Comparison of ENCODE assay signal across 1 cellular context in the genomic region with DNA sequence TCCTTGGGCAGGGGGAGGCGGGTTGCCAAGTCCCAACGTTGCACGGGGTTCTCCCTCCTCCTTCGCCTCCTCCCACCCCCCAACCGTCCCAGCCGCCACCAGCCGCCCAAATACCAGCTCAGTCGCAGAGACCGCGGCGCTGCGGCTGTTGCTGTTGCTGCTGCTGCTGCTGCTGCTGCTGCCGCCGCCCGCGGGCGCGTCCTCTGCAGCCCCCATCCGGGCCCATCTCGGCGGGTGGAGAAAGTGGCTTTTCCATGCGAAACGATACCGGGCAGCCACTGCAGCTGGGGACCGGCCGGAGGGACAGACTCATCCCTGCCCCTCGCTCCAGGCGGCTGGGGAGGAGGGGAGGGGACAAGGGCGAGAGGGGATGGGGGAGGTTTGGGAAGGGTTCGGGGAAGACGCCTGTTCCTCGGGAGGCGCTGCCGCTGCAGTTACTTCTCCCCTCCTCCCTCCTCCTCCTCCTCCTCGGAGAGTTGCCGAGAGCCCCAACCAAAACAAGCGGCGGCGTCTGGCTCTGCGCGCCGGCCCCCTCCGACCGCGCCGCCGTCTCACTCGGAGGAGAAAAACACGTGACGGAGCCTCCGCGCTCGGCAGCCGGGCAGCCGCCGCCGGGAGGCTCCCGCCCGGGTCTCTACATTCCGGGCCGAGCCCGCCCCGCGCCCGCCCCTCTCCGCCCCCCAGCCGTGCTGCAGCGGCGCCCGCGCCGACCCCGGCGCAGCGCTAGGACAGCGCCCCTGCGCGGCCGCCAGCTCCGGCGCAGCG.
TF ChIP-seq lines count a peak whose summit lies in the region.

A gene with protein sequence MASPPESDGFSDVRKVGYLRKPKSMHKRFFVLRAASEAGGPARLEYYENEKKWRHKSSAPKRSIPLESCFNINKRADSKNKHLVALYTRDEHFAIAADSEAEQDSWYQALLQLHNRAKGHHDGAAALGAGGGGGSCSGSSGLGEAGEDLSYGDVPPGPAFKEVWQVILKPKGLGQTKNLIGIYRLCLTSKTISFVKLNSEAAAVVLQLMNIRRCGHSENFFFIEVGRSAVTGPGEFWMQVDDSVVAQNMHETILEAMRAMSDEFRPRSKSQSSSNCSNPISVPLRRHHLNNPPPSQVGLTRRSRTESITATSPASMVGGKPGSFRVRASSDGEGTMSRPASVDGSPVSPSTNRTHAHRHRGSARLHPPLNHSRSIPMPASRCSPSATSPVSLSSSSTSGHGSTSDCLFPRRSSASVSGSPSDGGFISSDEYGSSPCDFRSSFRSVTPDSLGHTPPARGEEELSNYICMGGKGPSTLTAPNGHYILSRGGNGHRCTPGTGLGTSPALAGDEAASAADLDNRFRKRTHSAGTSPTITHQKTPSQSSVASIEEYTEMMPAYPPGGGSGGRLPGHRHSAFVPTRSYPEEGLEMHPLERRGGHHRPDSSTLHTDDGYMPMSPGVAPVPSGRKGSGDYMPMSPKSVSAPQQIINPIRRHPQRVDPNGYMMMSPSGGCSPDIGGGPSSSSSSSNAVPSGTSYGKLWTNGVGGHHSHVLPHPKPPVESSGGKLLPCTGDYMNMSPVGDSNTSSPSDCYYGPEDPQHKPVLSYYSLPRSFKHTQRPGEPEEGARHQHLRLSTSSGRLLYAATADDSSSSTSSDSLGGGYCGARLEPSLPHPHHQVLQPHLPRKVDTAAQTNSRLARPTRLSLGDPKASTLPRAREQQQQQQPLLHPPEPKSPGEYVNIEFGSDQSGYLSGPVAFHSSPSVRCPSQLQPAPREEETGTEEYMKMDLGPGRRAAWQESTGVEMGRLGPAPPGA (N-terminal part only) (minus strand): TSS at position 610 of the 765 bp plus-strand sequence. CDS start 1,082 bp downstream, outside the sequence.

TF ChIP-seq in HCT116, 20 proteins besides CTCF, POLR2A, EP300 and RAD21 (continued from another document):
- no peak for TF ChIP-seq REST (IDR thresholded peaks at IDR 0.05; ENCODE audit: low read depth)
- no peak for TF ChIP-seq FOSL1 (IDR thresholded peaks at IDR 0.05; ENCODE audit: low read depth)
- TF ChIP-seq SP1 (IDR thresholded peaks at IDR 0.05; ENCODE audit: low read depth): no peak
- TF ChIP-seq JUND (IDR thresholded peaks at IDR 0.05): no peak
- TF ChIP-seq ZFX (IDR thresholded peaks at IDR 0.05): no peak
- TF ChIP-seq, protein P1, sequence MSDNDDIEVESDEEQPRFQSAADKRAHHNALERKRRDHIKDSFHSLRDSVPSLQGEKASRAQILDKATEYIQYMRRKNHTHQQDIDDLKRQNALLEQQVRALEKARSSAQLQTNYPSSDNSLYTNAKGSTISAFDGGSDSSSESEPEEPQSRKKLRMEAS (IDR thresholded peaks at IDR 0.05): no peak
